1 cellular context compared by ENCODE assay signal in genomic region chr3:194727435-194728128, GRCh38.
TF ChIP-seq lines count a peak whose summit lies in the region.

No MANE protein-coding gene starts in this region.

TF ChIP-seq in HEK293, 187 proteins besides CTCF, POLR2A, EP300 and RAD21 (continued from another document):
- no peak for TF ChIP-seq ZNF248 (tag by site-specific recombination; IDR thresholded peaks at IDR 0.05)
